Comparison of ENCODE assay signal across 8 cellular contexts in the genomic region with DNA sequence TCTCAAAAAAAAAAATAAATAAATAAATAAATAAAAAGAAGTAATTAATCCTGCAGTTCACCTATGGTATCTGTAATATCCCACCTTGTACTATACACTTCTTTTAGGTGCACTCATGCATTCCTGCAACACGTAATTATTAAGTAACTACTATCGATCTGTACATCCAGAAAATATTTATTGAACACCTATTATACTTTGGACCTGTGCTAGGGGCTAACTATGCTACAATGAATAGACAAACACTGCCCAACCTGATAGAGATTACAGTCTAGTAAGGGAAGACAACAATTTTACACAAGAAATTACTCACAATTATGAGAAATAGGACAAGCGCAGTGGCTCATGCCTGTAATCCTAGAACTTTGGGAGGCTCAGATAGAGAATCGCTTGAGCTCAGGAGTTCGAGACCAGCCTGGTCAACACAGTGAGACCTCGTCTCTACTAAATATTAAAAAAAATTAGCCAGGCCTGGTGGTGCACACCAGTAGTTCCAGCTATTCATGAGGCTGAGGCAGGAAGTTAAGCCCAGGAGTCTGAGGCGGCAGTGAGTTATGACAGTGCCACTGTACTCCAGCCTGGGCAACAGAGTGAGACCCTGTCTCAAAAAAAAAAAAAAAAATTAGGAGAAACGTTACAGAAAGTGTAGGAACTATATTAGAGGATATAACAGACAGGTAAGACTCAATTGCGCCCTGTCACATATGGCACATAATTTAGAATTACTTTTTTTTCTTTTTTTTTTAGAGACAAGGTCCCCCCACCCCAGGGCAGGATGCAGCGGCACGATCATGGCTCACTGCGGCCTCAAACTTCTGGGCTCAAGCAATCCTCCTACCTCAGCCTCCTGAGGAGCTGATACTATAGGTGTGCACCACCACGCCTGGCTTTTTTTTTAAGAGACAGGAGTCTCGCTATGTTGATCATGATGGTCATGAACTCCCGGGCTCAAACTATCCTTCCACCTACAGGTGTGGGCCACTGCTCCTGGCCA. TPM values are rescaled to one million over a fixed set of nuclear protein-coding genes. Genes with fewer than 3 reads are reported as not detected.
A peak's percentile ranks its signal among the peaks of the same experiment; 100 is the strongest.
DNase-seq lines count a peak whose midpoint lies in the region; FAIRE-seq and TF ChIP-seq lines count a peak whose summit lies in the region.

No MANE protein-coding gene starts in this region.

- H3K36me3 Mint-ChIP-seq in nephron progenitor cell (ENCODE audit: low read depth), result peaks cover 16% of the 10 kb centered on the region

- no peak for TF ChIP-seq CTCF in LNCaP clone FGC (IDR thresholded peaks at IDR 0.05; ENCODE audit: control insufficient read depth, extremely low read depth, insufficient read depth)
- TF ChIP-seq CTCF in colonic mucosa (IDR thresholded peaks at IDR 0.05), result no peak
- no peak for TF ChIP-seq CTCF in nephron progenitor cell (IDR thresholded peaks at IDR 0.05)

- no peak for FAIRE-seq in frontal cortex (lab: Jason Lieb, UNC)
- no peak for FAIRE-seq in HTR-8/SVneo (lab: Jason Lieb, UNC)

- H3K27me3 ChIP-seq in BLaER1, result no peaks in the 10 kb centered on the region
- H3K27me3 ChIP-seq in colonic mucosa, result no peaks in the 10 kb centered on the region

- H3K36me3 ChIP-seq in BLaER1 (0 out of 2 replicates have a peak, but pooled peaks cover 4% of the 10 kb centered on the region), colonic mucosa (no peaks in the 10 kb centered on the region)

- peaks cover 17% of the 10 kb centered on the region for H3K4me1 Mint-ChIP-seq in nephron progenitor cell

- H3K4me3 Mint-ChIP-seq in nephron progenitor cell, result peak overlapping the region; percentile 87

- no peaks in the 10 kb centered on the region for H3K9me3 Mint-ChIP-seq in nephron progenitor cell

- DNase-seq in LNCaP clone FGC (ENCODE audit: low read depth), result no peak
- DNase-seq in colonic mucosa, result no peak
- no peak for DNase-seq in nephron progenitor cell
- no peak for DNase-seq in middle frontal gyrus (ENCODE audit: extremely low spot score, low spot score)
- DNase-seq in frontal cortex (ENCODE audit: low spot score in 2 of 2), result no peak
- DNase-seq in HTR-8/SVneo (ENCODE audit: insufficient read length, low spot score), result no peak
- DNase-seq in MV-4-11 (lab: John Stamatoyannopoulos, UW), result no peak

- H3K9me3 ChIP-seq in BLaER1 (no peaks in the 10 kb centered on the region), colonic mucosa (no peaks in the 10 kb centered on the region)

- peaks cover 23% of the 10 kb centered on the region for H3K27me3 Mint-ChIP-seq in nephron progenitor cell (ENCODE audit: low read depth, poor library complexity)

- H3K27ac Mint-ChIP-seq in nephron progenitor cell, result peak overlapping the region; percentile 76

- peak overlapping the region; percentile 78 for H3K4me2 ChIP-seq in BLaER1

- H3K4me1 ChIP-seq in BLaER1, result peaks cover 11% of the 10 kb centered on the region
- no peaks in the 10 kb centered on the region for H3K4me1 ChIP-seq in colonic mucosa

- no peaks in the 10 kb centered on the region for H4K20me1 ChIP-seq in BLaER1

- H3K9ac ChIP-seq in BLaER1 (peak overlapping the region; percentile 86; the same call in 1 of the 2 replicates), colonic mucosa (ENCODE audit: low read depth in 2 of 2, low read length in 2 of 2) (peak overlapping the region in 1 of 2 donors; percentile 84)

- intact Hi-C loops in colonic mucosa (cut with DNase I), result no loop called here

- peak overlapping the region; percentile 71 for H3K4me3 ChIP-seq in BLaER1
- H3K4me3 ChIP-seq in LNCaP clone FGC (ENCODE audit: low read depth, low read length), result peak overlapping the region; percentile 64
- H3K4me3 ChIP-seq in colonic mucosa, result peak overlapping the region; percentile 51

- H3K27ac ChIP-seq in BLaER1, result peak overlapping the region; percentile 91; the same call in 1 of the 2 replicates
- no peak overlapping the region for H3K27ac ChIP-seq in colonic mucosa

RNA-seq across cellular contexts. Expression of gene NRDE2, which starts 1.2 kb away (rescaled TPM):
- 10 to 100 TPM; 14.7 to 22.1 TPM for total RNA-seq in colonic mucosa
- total RNA-seq in frontal cortex, result 13.9 TPM
